In genomic region chr9:80561526-80561925, GRCh38 we compare ENCODE assay signal across 17 cellular contexts.
"Had no signal": no experiment of that assay in that cellular context is flagged by ENCODE, and none has a peak within 500 bp of the region (broad histone marks: within the 10 kb centered on the region; RNA-seq: fewer than 3 reads in every experiment).

No MANE protein-coding gene starts in this region.

- H3K27ac ChIP-seq: heart left ventricle, neural progenitor cell, prostate gland, right atrium auricular region, skin epidermis, tibial nerve had no signal

- H3K4me1 ChIP-seq: heart left ventricle, neural progenitor cell, prostate gland, right atrium auricular region, tibial nerve had no signal

- H3K4me3 ChIP-seq: heart left ventricle, neural progenitor cell, prostate gland, right atrium auricular region, skin epidermis, tibial nerve had no signal

- DNase-seq: activated B cell treated with CpG ODN at 0.5 μM for 24 hours; activated CD4-positive, alpha-beta T cell treated with anti-CD3 and anti-CD28 coated beads, Interleukin-2, amount 10 ng/mL, durations not matched to agents 24 days and 14 days; activated CD8-positive, alpha-beta memory T cell treated with anti-CD3 and anti-CD28 coated beads, Interleukin-2, amount 50 U/mL, for 4 hours; activated naive CD4-positive, alpha-beta T cell treated with anti-CD3 and anti-CD28 coated beads for 36 hours; activated T-cell treated with anti-CD3 and anti-CD28 coated beads, Interleukin-2, amount 50 U/mL, for 4 hours; anterior cingulate cortex; effector memory CD8-positive, alpha-beta T cell; heart left ventricle; kidney glomerular epithelial cell; left ventricle myocardium superior; naive B cell; T-cell had no signal

- H3K27me3 ChIP-seq: heart left ventricle, neural progenitor cell, right atrium auricular region, tibial nerve had no signal

- H3K4me2 ChIP-seq: neural progenitor cell had no signal

- H3K9ac ChIP-seq: neural progenitor cell had no signal

- H3K36me3 ChIP-seq: heart left ventricle, neural progenitor cell, prostate gland, right atrium auricular region, tibial nerve had no signal

- H3K9me3 ChIP-seq: heart left ventricle, prostate gland, right atrium auricular region, tibial nerve had no signal

- ATAC-seq: activated T-cell treated with anti-CD3 and anti-CD28 coated beads, Interleukin-2, amount 50 U/mL, for 4 hours; effector memory CD8-positive, alpha-beta T cell; heart left ventricle; left ventricle myocardium superior; T-cell had no signal

- H2AFZ ChIP-seq: neural progenitor cell had no signal
